Comparison of ENCODE assay signal across 2 cellular contexts in the genomic region with DNA sequence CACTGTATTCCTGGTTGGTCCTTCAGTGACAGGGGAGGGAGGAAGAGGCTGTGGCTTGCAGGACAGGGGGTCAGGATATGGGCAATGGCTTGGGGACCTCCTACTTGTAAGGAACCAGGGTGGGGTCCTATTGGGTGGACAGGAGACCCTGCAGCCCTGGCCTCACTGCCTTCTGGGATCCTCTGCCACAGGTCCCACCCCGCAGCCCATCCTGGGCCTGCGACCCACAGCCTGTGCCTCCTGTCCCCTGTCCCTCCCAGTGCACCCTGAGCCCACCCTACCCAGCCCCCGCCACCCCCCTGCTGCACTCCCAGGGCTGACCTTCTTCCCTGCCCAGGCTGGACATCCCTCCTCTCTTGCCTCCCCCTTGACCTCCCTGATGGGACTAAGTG.
TF ChIP-seq lines count a peak whose summit lies in the region.

No MANE protein-coding gene starts in this region.

TF ChIP-seq in IMR-90, 13 proteins besides CTCF, POLR2A, EP300 and RAD21:
- TF ChIP-seq, protein P1, sequence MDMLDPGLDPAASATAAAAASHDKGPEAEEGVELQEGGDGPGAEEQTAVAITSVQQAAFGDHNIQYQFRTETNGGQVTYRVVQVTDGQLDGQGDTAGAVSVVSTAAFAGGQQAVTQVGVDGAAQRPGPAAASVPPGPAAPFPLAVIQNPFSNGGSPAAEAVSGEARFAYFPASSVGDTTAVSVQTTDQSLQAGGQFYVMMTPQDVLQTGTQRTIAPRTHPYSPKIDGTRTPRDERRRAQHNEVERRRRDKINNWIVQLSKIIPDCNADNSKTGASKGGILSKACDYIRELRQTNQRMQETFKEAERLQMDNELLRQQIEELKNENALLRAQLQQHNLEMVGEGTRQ (IDR thresholded peaks at IDR 0.05; ENCODE audit: low read depth, low read length): no peak
- TF ChIP-seq CHD1 (IDR thresholded peaks at IDR 0.05; ENCODE audit: low read depth, low read length) (no peak), MXI1 (IDR thresholded peaks at IDR 0.05; ENCODE audit: borderline replicate concordance, low read depth, low read length) (no peak)
- TF ChIP-seq, protein P2, sequence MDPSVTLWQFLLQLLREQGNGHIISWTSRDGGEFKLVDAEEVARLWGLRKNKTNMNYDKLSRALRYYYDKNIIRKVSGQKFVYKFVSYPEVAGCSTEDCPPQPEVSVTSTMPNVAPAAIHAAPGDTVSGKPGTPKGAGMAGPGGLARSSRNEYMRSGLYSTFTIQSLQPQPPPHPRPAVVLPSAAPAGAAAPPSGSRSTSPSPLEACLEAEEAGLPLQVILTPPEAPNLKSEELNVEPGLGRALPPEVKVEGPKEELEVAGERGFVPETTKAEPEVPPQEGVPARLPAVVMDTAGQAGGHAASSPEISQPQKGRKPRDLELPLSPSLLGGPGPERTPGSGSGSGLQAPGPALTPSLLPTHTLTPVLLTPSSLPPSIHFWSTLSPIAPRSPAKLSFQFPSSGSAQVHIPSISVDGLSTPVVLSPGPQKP (IDR thresholded peaks at IDR 0.05; ENCODE audit: borderline replicate concordance, low read depth, low read length): no peak

TF ChIP-seq in GM12878, 131 proteins besides CTCF, POLR2A, EP300 and RAD21:
- TF ChIP-seq IKZF2 (IDR thresholded peaks at IDR 0.05): no peak
- TF ChIP-seq RBBP5 (conservative IDR thresholded peaks at IDR 0.05): no peak
- no peak for TF ChIP-seq RELA (IDR thresholded peaks at IDR 0.05; ENCODE audit: borderline replicate concordance, partially characterized antibody)
- TF ChIP-seq, protein P3, sequence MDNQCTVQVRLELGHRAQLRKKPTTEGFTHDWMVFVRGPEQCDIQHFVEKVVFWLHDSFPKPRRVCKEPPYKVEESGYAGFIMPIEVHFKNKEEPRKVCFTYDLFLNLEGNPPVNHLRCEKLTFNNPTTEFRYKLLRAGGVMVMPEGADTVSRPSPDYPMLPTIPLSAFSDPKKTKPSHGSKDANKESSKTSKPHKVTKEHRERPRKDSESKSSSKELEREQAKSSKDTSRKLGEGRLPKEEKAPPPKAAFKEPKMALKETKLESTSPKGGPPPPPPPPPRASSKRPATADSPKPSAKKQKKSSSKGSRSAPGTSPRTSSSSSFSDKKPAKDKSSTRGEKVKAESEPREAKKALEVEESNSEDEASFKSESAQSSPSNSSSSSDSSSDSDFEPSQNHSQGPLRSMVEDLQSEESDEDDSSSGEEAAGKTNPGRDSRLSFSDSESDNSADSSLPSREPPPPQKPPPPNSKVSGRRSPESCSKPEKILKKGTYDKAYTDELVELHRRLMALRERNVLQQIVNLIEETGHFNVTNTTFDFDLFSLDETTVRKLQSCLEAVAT (IDR thresholded peaks at IDR 0.05): no peak
- TF ChIP-seq MXI1 (IDR thresholded peaks at IDR 0.05; ENCODE audit: low read depth, low read length): no peak
- no peak for TF ChIP-seq FOS (IDR thresholded peaks at IDR 0.05; ENCODE audit: borderline replicate concordance, extremely low read depth, insufficient read length)
- no peak for TF ChIP-seq NFIC (IDR thresholded peaks at IDR 0.05; ENCODE audit: low read depth, low read length)
- TF ChIP-seq SMAD1 (IDR thresholded peaks at IDR 0.05; ENCODE audit: low read depth, partially characterized antibody): no peak
- TF ChIP-seq, protein P4, sequence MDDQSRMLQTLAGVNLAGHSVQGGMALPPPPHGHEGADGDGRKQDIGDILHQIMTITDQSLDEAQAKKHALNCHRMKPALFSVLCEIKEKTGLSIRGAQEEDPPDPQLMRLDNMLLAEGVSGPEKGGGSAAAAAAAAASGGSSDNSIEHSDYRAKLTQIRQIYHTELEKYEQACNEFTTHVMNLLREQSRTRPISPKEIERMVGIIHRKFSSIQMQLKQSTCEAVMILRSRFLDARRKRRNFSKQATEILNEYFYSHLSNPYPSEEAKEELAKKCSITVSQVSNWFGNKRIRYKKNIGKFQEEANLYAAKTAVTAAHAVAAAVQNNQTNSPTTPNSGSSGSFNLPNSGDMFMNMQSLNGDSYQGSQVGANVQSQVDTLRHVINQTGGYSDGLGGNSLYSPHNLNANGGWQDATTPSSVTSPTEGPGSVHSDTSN (IDR thresholded peaks at IDR 0.05; ENCODE audit: insufficient replicate concordance, low read depth, low read length): no peak
- TF ChIP-seq JUNB (IDR thresholded peaks at IDR 0.05): no peak
- TF ChIP-seq, protein P5, sequence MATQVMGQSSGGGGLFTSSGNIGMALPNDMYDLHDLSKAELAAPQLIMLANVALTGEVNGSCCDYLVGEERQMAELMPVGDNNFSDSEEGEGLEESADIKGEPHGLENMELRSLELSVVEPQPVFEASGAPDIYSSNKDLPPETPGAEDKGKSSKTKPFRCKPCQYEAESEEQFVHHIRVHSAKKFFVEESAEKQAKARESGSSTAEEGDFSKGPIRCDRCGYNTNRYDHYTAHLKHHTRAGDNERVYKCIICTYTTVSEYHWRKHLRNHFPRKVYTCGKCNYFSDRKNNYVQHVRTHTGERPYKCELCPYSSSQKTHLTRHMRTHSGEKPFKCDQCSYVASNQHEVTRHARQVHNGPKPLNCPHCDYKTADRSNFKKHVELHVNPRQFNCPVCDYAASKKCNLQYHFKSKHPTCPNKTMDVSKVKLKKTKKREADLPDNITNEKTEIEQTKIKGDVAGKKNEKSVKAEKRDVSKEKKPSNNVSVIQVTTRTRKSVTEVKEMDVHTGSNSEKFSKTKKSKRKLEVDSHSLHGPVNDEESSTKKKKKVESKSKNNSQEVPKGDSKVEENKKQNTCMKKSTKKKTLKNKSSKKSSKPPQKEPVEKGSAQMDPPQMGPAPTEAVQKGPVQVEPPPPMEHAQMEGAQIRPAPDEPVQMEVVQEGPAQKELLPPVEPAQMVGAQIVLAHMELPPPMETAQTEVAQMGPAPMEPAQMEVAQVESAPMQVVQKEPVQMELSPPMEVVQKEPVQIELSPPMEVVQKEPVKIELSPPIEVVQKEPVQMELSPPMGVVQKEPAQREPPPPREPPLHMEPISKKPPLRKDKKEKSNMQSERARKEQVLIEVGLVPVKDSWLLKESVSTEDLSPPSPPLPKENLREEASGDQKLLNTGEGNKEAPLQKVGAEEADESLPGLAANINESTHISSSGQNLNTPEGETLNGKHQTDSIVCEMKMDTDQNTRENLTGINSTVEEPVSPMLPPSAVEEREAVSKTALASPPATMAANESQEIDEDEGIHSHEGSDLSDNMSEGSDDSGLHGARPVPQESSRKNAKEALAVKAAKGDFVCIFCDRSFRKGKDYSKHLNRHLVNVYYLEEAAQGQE (IDR thresholded peaks at IDR 0.05; ENCODE audit: low read depth, low read length): no peak
- no peak for TF ChIP-seq IKZF1 (conservative IDR thresholded peaks at IDR 0.05)
- TF ChIP-seq TCF12 (IDR thresholded peaks at IDR 0.05; ENCODE audit: low read depth, low read length): no peak
- TF ChIP-seq NFYA (IDR thresholded peaks at IDR 0.05; ENCODE audit: borderline replicate concordance, low read depth, low read length): no peak
- TF ChIP-seq ZZZ3 (IDR thresholded peaks at IDR 0.05; ENCODE audit: control insufficient read depth, insufficient read length, low read depth): no peak
- TF ChIP-seq EED (IDR thresholded peaks at IDR 0.05; ENCODE audit: low read depth): no peak
- TF ChIP-seq GABPA (IDR thresholded peaks at IDR 0.05; ENCODE audit: low read depth): no peak
